ENCODE assay signal across 1 cellular context in the genomic region with DNA sequence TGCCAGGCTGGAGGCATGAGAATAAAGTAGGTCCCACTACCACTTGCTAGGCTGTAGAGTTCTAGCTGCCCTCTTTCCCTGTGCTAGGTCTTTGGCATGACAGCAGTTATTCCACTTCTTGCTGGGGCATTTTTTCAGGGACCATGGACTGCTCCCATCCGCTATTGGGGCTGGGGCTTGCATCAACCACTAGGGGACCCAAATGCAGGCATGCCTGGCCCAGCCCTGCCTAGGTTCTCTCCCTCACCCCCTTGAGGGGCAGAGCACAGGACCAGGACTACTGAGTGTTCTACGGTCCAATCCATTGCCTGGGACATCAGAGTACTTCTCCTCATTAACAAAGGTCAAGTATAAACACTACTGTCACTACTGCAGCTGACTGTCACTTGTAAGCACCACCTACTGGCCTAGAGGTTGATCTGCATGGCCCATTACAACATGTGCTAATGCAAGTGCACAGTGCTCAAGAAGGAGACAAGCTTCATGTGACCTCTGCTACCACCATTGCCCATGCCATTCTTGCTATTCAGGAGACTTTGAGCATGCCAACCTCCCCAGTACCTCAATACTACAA.
TF ChIP-seq lines count a peak whose summit lies in the region.

No MANE protein-coding gene starts in this region.

TF ChIP-seq in SK-N-SH, 30 proteins besides CTCF, POLR2A, EP300 and RAD21 (continued from another document):
- TF ChIP-seq, protein P1, sequence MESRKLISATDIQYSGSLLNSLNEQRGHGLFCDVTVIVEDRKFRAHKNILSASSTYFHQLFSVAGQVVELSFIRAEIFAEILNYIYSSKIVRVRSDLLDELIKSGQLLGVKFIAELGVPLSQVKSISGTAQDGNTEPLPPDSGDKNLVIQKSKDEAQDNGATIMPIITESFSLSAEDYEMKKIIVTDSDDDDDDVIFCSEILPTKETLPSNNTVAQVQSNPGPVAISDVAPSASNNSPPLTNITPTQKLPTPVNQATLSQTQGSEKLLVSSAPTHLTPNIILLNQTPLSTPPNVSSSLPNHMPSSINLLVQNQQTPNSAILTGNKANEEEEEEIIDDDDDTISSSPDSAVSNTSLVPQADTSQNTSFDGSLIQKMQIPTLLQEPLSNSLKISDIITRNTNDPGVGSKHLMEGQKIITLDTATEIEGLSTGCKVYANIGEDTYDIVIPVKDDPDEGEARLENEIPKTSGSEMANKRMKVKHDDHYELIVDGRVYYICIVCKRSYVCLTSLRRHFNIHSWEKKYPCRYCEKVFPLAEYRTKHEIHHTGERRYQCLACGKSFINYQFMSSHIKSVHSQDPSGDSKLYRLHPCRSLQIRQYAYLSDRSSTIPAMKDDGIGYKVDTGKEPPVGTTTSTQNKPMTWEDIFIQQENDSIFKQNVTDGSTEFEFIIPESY (IDR thresholded peaks at IDR 0.05; ENCODE audit: borderline replicate concordance, low read depth) = no peak
- TF ChIP-seq FOSL2 (IDR thresholded peaks at IDR 0.05; ENCODE audit: borderline replicate concordance, low read depth) (no peak), TAF1 (IDR thresholded peaks at IDR 0.05; ENCODE audit: borderline replicate concordance, low read depth, low read length) (no peak), ELF1 (IDR thresholded peaks at IDR 0.05) (no peak), TEAD4 (IDR thresholded peaks at IDR 0.05; ENCODE audit: borderline replicate concordance, insufficient read depth) (no peak)
TF ChIP-seq in SK-N-SH: peak in this region for 0.
